7 cellular contexts compared by ENCODE assay signal in genomic region chr9:105656131-105656921, GRCh38. TPM values are rescaled to one million over a fixed set of nuclear protein-coding genes. Genes with fewer than 3 reads are reported as not detected.
DNase-seq lines count a peak whose midpoint lies in the region; ATAC-seq lines count a peak whose summit lies in the region.

No MANE protein-coding gene starts in this region.

- ATAC-seq in GM21723 (IDR thresholded peaks at IDR 0.05; ENCODE audit: unreplicated experiment), result peak; percentile 75

- H3K27me3 ChIP-seq in adipocyte (replicated peaks; ENCODE audit: control insufficient read depth, insufficient read depth, low read length), result peaks cover 30% of the 10 kb centered on the region
- peaks cover 0 to 5% (median 0%) of the 10 kb centered on the region in 3 donors for H3K27me3 ChIP-seq in skeletal muscle tissue (ENCODE audit: control insufficient read depth in 3 of 3, insufficient read depth in 3 of 3, low read length in 3 of 3)

- peak overlapping the region; percentile 76 for H3K4me3 ChIP-seq in adipocyte (ENCODE audit: low read length)
- peak overlapping the region; percentile 37 for H3K4me3 ChIP-seq in iPS-11a (ENCODE audit: low read depth, low read length)
- H3K4me3 ChIP-seq in skeletal muscle tissue (ENCODE audit: low read length in 3 of 3), result peak overlapping the region; percentile 79 to 84 (median 80)

- H3K9me3 ChIP-seq in adipocyte (ENCODE audit: control insufficient read depth, low read length) (no peaks in the 10 kb centered on the region), skeletal muscle tissue (ENCODE audit: control insufficient read depth in 3 of 3, low read length in 3 of 3) (no peaks in the 10 kb centered on the region)

- no peaks in the 10 kb centered on the region for H3K36me3 ChIP-seq in adipocyte (ENCODE audit: control insufficient read depth, insufficient read depth, low read length, severe bottlenecking)
- H3K36me3 ChIP-seq in skeletal muscle tissue (ENCODE audit: control insufficient read depth in 3 of 3, insufficient read depth in 3 of 3, low read length in 3 of 3), result no peaks in the 10 kb centered on the region

- H3K9ac ChIP-seq in adipocyte (ENCODE audit: low read length) (no peak overlapping the region), skeletal muscle tissue (ENCODE audit: low read depth in 1 of 3, low read length in 3 of 3) (peak overlapping the region; percentile 69 to 87 (median 78))

- DNase-seq in GM03348 (ENCODE audit: low spot score) (peak; percentile 55), NCI-H1105 (lab: John Stamatoyannopoulos, UW) (peak; percentile 42), adipocyte (ENCODE audit: low read depth) (peak; percentile 55), middle frontal gyrus (ENCODE audit: extremely low spot score, low spot score) (no peak)

- H3K27ac ChIP-seq in skeletal muscle tissue (ENCODE audit: low read depth, low read length), result peak overlapping the region; percentile 50

- peaks cover 5% of the 10 kb centered on the region for H3K4me1 ChIP-seq in adipocyte (ENCODE audit: control insufficient read depth, insufficient read depth, low read length)
- peaks cover 8 to 10% (median 10%) of the 10 kb centered on the region in 3 donors for H3K4me1 ChIP-seq in skeletal muscle tissue (ENCODE audit: control insufficient read depth in 3 of 3, insufficient read depth in 3 of 3, low read length in 3 of 3)

RNA-seq across cellular contexts. Expression of gene TAL2, which starts 5.9 kb away (rescaled TPM):
- 12.0 TPM for total RNA-seq in skeletal muscle tissue

RNA-seq across cellular contexts. Expression of gene TMEM38B, which starts 38.0 kb away (rescaled TPM):
- total RNA-seq in skeletal muscle tissue, result 144 TPM
